ENCODE assay signal across 1 cellular context in genomic region chr7:1313591-1313990, GRCh38.
TF ChIP-seq lines count a peak whose summit lies in the region.

No MANE protein-coding gene starts in this region.

TF ChIP-seq in SK-N-SH treated with all-trans-retinoic acid at 6 μM for 48 hours, 23 proteins besides CTCF, POLR2A, EP300 and RAD21 (continued from another document):
- TF ChIP-seq PPARA (CRISPR knock-in tag; IDR thresholded peaks at IDR 0.05; ENCODE audit: borderline replicate concordance) (no peak), PATZ1 (CRISPR knock-in tag; IDR thresholded peaks at IDR 0.05; ENCODE audit: borderline replicate concordance) (no peak)
TF ChIP-seq in SK-N-SH treated with all-trans-retinoic acid at 6 μM for 48 hours: peak in this region for 0.
